Comparison of ENCODE assay signal across 20 cellular contexts in genomic region chr19:17772172-17772571, GRCh38. TPM values are rescaled to one million over a fixed set of nuclear protein-coding genes. Genes with fewer than 3 reads are reported as not detected.
DNase-seq lines count a peak whose midpoint lies in the region; ATAC-seq and TF ChIP-seq lines count a peak whose summit lies in the region.
"Had no signal": no experiment of that assay in that cellular context is flagged by ENCODE, and none has a peak within 500 bp of the region (broad histone marks: within the 10 kb centered on the region; RNA-seq: fewer than 3 reads in every experiment).

No MANE protein-coding gene starts in this region.

- ATAC-seq in GM21528 (IDR thresholded peaks at IDR 0.05; ENCODE audit: low FRiP score, unreplicated experiment), result no peak
- ATAC-seq: effector memory CD8-positive, alpha-beta T cell; gastrocnemius medialis; right cardiac atrium had no signal

- WGBS in esophagus squamous epithelium, 2 donors, result 91% methylated on average over 4 of the region's 4 CpGs; no CpG with 5 or more reads in 1 of the 2 donors

- TF ChIP-seq POLR2A in esophagus squamous epithelium (IDR thresholded peaks at IDR 0.05), result no peak

- TF ChIP-seq CTCF in GM12865 (IDR thresholded peaks at IDR 0.05; ENCODE audit: insufficient read depth, low read depth, low read length, missing control alignments), result no peak
- TF ChIP-seq CTCF in fibroblast of pulmonary artery (IDR thresholded peaks at IDR 0.05; ENCODE audit: low read length, missing control alignments), result no peak
- no peak for TF ChIP-seq CTCF in esophagus squamous epithelium (IDR thresholded peaks at IDR 0.05)

- no peaks in the 10 kb centered on the region for H3K36me3 ChIP-seq in esophagus squamous epithelium
- H3K36me3 ChIP-seq: cardiac muscle cell, gastrocnemius medialis had no signal

- no peaks in the 10 kb centered on the region for H3K4me1 ChIP-seq in esophagus squamous epithelium
- H3K4me1 ChIP-seq: gastrocnemius medialis had no signal

- peaks cover 0 to 29% (median 0%) of the 10 kb centered on the region in 4 donors for H3K27me3 ChIP-seq in esophagus squamous epithelium
- H3K27me3 ChIP-seq: cardiac muscle cell had no signal

- H3K9me3 ChIP-seq in esophagus squamous epithelium, result no peaks in the 10 kb centered on the region
- H3K9me3 ChIP-seq: gastrocnemius medialis had no signal

- H3K4me3 ChIP-seq in GM12865 (ENCODE audit: low read depth, low read length), result no peak overlapping the region
- no peak overlapping the region for H3K4me3 ChIP-seq in fibroblast of pulmonary artery (replicated peaks; ENCODE audit: low read depth, low read length)
- H3K4me3 ChIP-seq in esophagus squamous epithelium, result no peak overlapping the region
- H3K4me3 ChIP-seq: cardiac muscle cell, gastrocnemius medialis, GM23248 had no signal

- peak; percentile 44 for DNase-seq in DMS53 (lab: John Stamatoyannopoulos, UW)
- DNase-seq in DMS53 treated with DMSO at 0.1 percent for 48 hours (lab: John Stamatoyannopoulos, UW; ENCODE audit: unreplicated experiment), result no peak
- peak; percentile 69 for DNase-seq in GM12865 (ENCODE audit: low read depth)
- DNase-seq in RPMI7951 (ENCODE audit: low read depth), result peak; percentile 52
- DNase-seq in fibroblast of pulmonary artery (ENCODE audit: low read depth), result peak; percentile 40
- no peak for DNase-seq in NCI-H446 treated with DMSO at 0.1 percent for 48 hours (lab: John Stamatoyannopoulos, UW)
- DNase-seq in esophagus squamous epithelium (lab: John Stamatoyannopoulos, UW), result no peak
- DNase-seq: activated naive CD8-positive, alpha-beta T cell treated with anti-CD3 and anti-CD28 coated beads for 36 hours; effector memory CD8-positive, alpha-beta T cell; gastrocnemius medialis; GM23248; Kasumi-1; NCI-H2029; Right ventricle myocardium superior; stimulated activated CD4-positive, alpha-beta T cell treated with anti-CD3 and anti-CD28 coated beads, Interleukin-2, amount 100 ng/mL, for 24 hours; stimulated activated CD8-positive, alpha-beta memory T cell treated with anti-CD3 and anti-CD28 coated beads, Interleukin-4, amount 100 ng/mL, for 48 hours; trophoblast cell had no signal

- intact Hi-C loops in esophagus squamous epithelium (cut with DNase I), result no loop called here

- no peak overlapping the region for H3K27ac ChIP-seq in esophagus squamous epithelium
- H3K27ac ChIP-seq: cardiac muscle cell, gastrocnemius medialis, GM23248 had no signal

RNA-seq across cellular contexts. Expression of gene FCHO1, which starts 20.9 kb away (rescaled TPM):
- total RNA-seq in RPMI7951 (2014; rRNA removed; shearing (Covaris generic)), result 0.60 and 2.5 TPM in 2 replicates
- 1 to 10 TPM in 3 of 4 donors, under 1 TPM in 1; 0.76 to 3.5 (median 2.6) TPM for total RNA-seq in esophagus squamous epithelium

RNA-seq across cellular contexts. Expression of gene B3GNT3, which starts 22.8 kb away (rescaled TPM):
- 0.10 and 0.12 TPM in 2 replicates for total RNA-seq in RPMI7951 (2014; rRNA removed; shearing (Covaris generic))
- total RNA-seq in esophagus squamous epithelium, result 10 to 100 TPM; 11.6 to 23.5 (median 21.2) TPM
- total RNA-seq: activated naive CD8-positive, alpha-beta T cell treated with anti-CD3 and anti-CD28 coated beads for 36 hours; cardiac muscle cell; GM23248; right cardiac atrium; Right ventricle myocardium superior had no signal

RNA-seq across cellular contexts. Expression of gene INSL3, which starts 49.1 kb away (rescaled TPM):
- total RNA-seq in RPMI7951 (2014; rRNA removed; shearing (Covaris generic)), result not detected in 2 replicates
- not detected for total RNA-seq in esophagus squamous epithelium
- total RNA-seq: gastrocnemius medialis, GM23248, right cardiac atrium, Right ventricle myocardium superior had no signal

RNA-seq across cellular contexts. Expression of gene MAP1S, which starts 52.9 kb away (rescaled TPM):
- 9.6 and 10.0 TPM in 2 replicates for total RNA-seq in RPMI7951 (2014; rRNA removed; shearing (Covaris generic))
- total RNA-seq in esophagus squamous epithelium, result 10 to 100 TPM in 3 of 4 donors, 1 to 10 TPM in 1; 4.8 to 16.3 (median 11.4) TPM

Comparison
In these comparisons a context has a peak if more than half of its experiments do, and no peak if none do; other contexts are left out.
1. DNase-seq: peak in DMS53 (single experiment), GM12865 (single experiment), RPMI7951 (single experiment) and fibroblast of pulmonary artery (single experiment); none in DMS53 treated with DMSO at 0.1 percent for 48 hours (single experiment), NCI-H446 treated with DMSO at 0.1 percent for 48 hours (single experiment) and esophagus squamous epithelium (single experiment).
2. RNA of gene B3GNT3, which starts 22.8 kb away (total RNA-seq): 11.6 to 23.5 TPM in esophagus squamous epithelium; 0.10 to 0.12 TPM in RPMI7951; every median in the first group is over 10 times any median in the second.